9 cellular contexts compared by ENCODE assay signal in genomic region chr19:2282062-2282861, GRCh38. TPM values are rescaled to one million over a fixed set of nuclear protein-coding genes. Genes with fewer than 3 reads are reported as not detected.
A peak's percentile ranks its signal among the peaks of the same experiment; 100 is the strongest.
DNase-seq lines count a peak whose midpoint lies in the region; ATAC-seq, FAIRE-seq and TF ChIP-seq lines count a peak whose summit lies in the region.
"Had no signal": no experiment of that assay in that cellular context is flagged by ENCODE, and none has a peak within 500 bp of the region (broad histone marks: within the 10 kb centered on the region; RNA-seq: fewer than 3 reads in every experiment).

Gene PEAK3, minus strand, starts transcription at chr19:2282175. Its CDS starts 1,244 bp downstream, at chr19:2280931.

- peak within 1 kb of the TSS; percentile 31 to 32 for H3K4me3 ChIP-seq in foreskin fibroblast (ENCODE audit: low read depth in 1 of 2, low read length in 2 of 2)

- H3K9me3 ChIP-seq in T-helper 17 cell (ENCODE audit: control insufficient read depth, low read length, poor library complexity, severe bottlenecking), result no peaks in the 10 kb centered on the region

- peak; percentile 43 for DNase-seq in DMS 273 (lab: John Stamatoyannopoulos, UW; ENCODE audit: unreplicated experiment)
- DNase-seq in DMS 273 treated with DMSO at 0.1 percent for 48 hours (lab: John Stamatoyannopoulos, UW), result no peak
- DNase-seq in T-helper 17 cell, result no peak
- DNase-seq in foreskin fibroblast, result peak in 1 of 2 donors; percentile 66
- DNase-seq in HPDE6-E6E7 (ENCODE audit: extremely low spot score), result no peak
- DNase-seq in D721Med (ENCODE audit: insufficient read length, low spot score), result no peak

- TF ChIP-seq CTCF in foreskin fibroblast (IDR thresholded peaks at IDR 0.05; ENCODE audit: low read depth, low read length) (no peak), nephron (IDR thresholded peaks at IDR 0.05; ENCODE audit: unreplicated experiment in 3 of 3) (no peak), D721Med (IDR thresholded peaks at IDR 0.05; ENCODE audit: insufficient read depth, missing control alignments) (no peak)

- H3K4me3 Mint-ChIP-seq in T-helper 17 cell (peak within 1 kb of the TSS; percentile 74), nephron (peak within 1 kb of the TSS; percentile 41 to 63 (median 62))

- ATAC-seq in T-helper 17 cell, result peak; percentile 46
- ATAC-seq in GM21529 (IDR thresholded peaks at IDR 0.05; ENCODE audit: unreplicated experiment), result no peak

- H3K27me3 Mint-ChIP-seq in T-helper 17 cell (no peaks in the 10 kb centered on the region), nephron (ENCODE audit: low read depth) (peaks cover 50% of the 10 kb centered on the region)

- no peaks in the 10 kb centered on the region for H3K36me3 Mint-ChIP-seq in T-helper 17 cell (ENCODE audit: low read depth)
- H3K36me3 Mint-ChIP-seq in nephron (ENCODE audit: low read depth), result peaks cover 1% of the 10 kb centered on the region

- H3K4me1 Mint-ChIP-seq in T-helper 17 cell, result peaks cover 13% of the 10 kb centered on the region
- H3K4me1 Mint-ChIP-seq in nephron, result no peaks in the 10 kb centered on the region

- peak within 1 kb of the TSS; percentile 32 for H3K27ac Mint-ChIP-seq in T-helper 17 cell
- H3K27ac Mint-ChIP-seq in nephron, result peak within 1 kb of the TSS in 1 of 3 experiments; percentile 78

- H3K9me3 Mint-ChIP-seq in nephron, result no peaks in the 10 kb centered on the region

- FAIRE-seq in D721Med (lab: Jason Lieb, UNC), result no peak
- FAIRE-seq: TTC549 had no signal

RNA-seq across cellular contexts. Expression of gene PEAK3, which starts in this region (rescaled TPM):
- not detected for total RNA-seq in T-helper 17 cell

Comparison
In these comparisons a context has a peak if more than half of its experiments do, and no peak if none do; other contexts are left out.
1. Peak in ATAC-seq in T-helper 17 cell; RNA of the gene not detected or under 1 TPM.